In genomic region chr13:47036291-47037008, GRCh38 we compare ENCODE assay signal across 1 cellular context.
TF ChIP-seq lines count a peak whose summit lies in the region.

No MANE protein-coding gene starts in this region.

TF ChIP-seq in SK-N-SH, 30 proteins besides CTCF, POLR2A, EP300 and RAD21 (continued from another document):
- TF ChIP-seq USF2 (IDR thresholded peaks at IDR 0.05; ENCODE audit: borderline replicate concordance, low read depth, low read length) (no peak), USF1 (IDR thresholded peaks at IDR 0.05; ENCODE audit: borderline replicate concordance, low read depth) (no peak), SMC3 (IDR thresholded peaks at IDR 0.05; ENCODE audit: low read depth, low read length) (no peak), RXRA (IDR thresholded peaks at IDR 0.05; ENCODE audit: borderline replicate concordance, low read depth) (no peak), NFIC (IDR thresholded peaks at IDR 0.05; ENCODE audit: borderline replicate concordance) (no peak), EZH2phosphoT487 (IDR thresholded peaks at IDR 0.05; ENCODE audit: borderline replicate concordance, low read depth) (no peak), TAF1 (IDR thresholded peaks at IDR 0.05; ENCODE audit: borderline replicate concordance, low read depth, low read length) (no peak), ELF1 (IDR thresholded peaks at IDR 0.05) (no peak), GABPA (IDR thresholded peaks at IDR 0.05; ENCODE audit: low read depth) (no peak)
